ENCODE assay signal across 10 cellular contexts in genomic region chr5:34001231-34001935, GRCh38. TPM values are rescaled to one million over a fixed set of nuclear protein-coding genes. Genes with fewer than 3 reads are reported as not detected.
DNase-seq lines count a peak whose midpoint lies in the region; ATAC-seq and TF ChIP-seq lines count a peak whose summit lies in the region.
"Had no signal": no experiment of that assay in that cellular context is flagged by ENCODE, and none has a peak within 500 bp of the region (broad histone marks: within the 10 kb centered on the region; RNA-seq: fewer than 3 reads in every experiment).

No MANE protein-coding gene starts in this region.

- H3K27me3 Mint-ChIP-seq in progenitor cell of endocrine pancreas (no peaks in the 10 kb centered on the region), glutamatergic neuron (ENCODE audit: unreplicated experiment) (peaks cover 3% of the 10 kb centered on the region)
- H3K27me3 Mint-ChIP-seq: memory B cell had no signal

- WGBS in thyroid gland, 2 donors = 74 to 84% methylated on average over 10 of the region's 10 CpGs

- H3K27ac Mint-ChIP-seq in progenitor cell of endocrine pancreas (peak overlapping the region; percentile 96), glutamatergic neuron (ENCODE audit: unreplicated experiment) (no peak overlapping the region)
- H3K27ac Mint-ChIP-seq: memory B cell had no signal

- no peaks in the 10 kb centered on the region for H4K20me1 ChIP-seq in fibroblast of lung (ENCODE audit: control insufficient read depth, extremely low read depth, insufficient read depth, low read length)

- H3K4me1 ChIP-seq in fibroblast of lung (ENCODE audit: control insufficient read depth, extremely low read depth, insufficient read depth, low read length) (no peaks in the 10 kb centered on the region), thyroid gland (no peaks in the 10 kb centered on the region)

- no peak for ATAC-seq in GM21529 (IDR thresholded peaks at IDR 0.05; ENCODE audit: unreplicated experiment)

- H3K36me3 Mint-ChIP-seq in progenitor cell of endocrine pancreas (ENCODE audit: insufficient read depth) (peaks cover 31% of the 10 kb centered on the region), glutamatergic neuron (ENCODE audit: unreplicated experiment) (peaks cover 6% of the 10 kb centered on the region)

- H3K27me3 ChIP-seq in fibroblast of lung (ENCODE audit: control insufficient read depth, insufficient read depth, low read length) (no peaks in the 10 kb centered on the region), thyroid gland (no peaks in the 10 kb centered on the region)

- no peak overlapping the region for H2AFZ ChIP-seq in fibroblast of lung (ENCODE audit: low read length)

- DNase-seq in M059J (ENCODE audit: low read depth) = peak; percentile 66
- DNase-seq in NCI-H82 (lab: John Stamatoyannopoulos, UW) = peak; percentile 79
- peak; percentile 45 to 75 for DNase-seq in fibroblast of lung (ENCODE audit: low read depth in 2 of 2)
- DNase-seq in progenitor cell of endocrine pancreas (ENCODE audit: low spot score, unreplicated experiment) = peak; percentile 16
- DNase-seq in glutamatergic neuron = no peak
- no peak for DNase-seq in thyroid gland
- DNase-seq in HPDE6-E6E7 (ENCODE audit: extremely low spot score) = no peak

- H3K4me1 Mint-ChIP-seq in progenitor cell of endocrine pancreas (ENCODE audit: low read depth) (peaks cover 46% of the 10 kb centered on the region), glutamatergic neuron (ENCODE audit: low read depth, unreplicated experiment) (peaks cover 2% of the 10 kb centered on the region)

- H3K79me2 ChIP-seq in fibroblast of lung (ENCODE audit: control insufficient read depth, insufficient read depth, low read length) = no peaks in the 10 kb centered on the region

- no peak for TF ChIP-seq CTCF in fibroblast of lung (conservative IDR thresholded peaks at IDR 0.05 in 1 of 2, IDR thresholded peaks at IDR 0.05 in 1 of 2; ENCODE audit: low read depth in 1 of 2, low read length in 2 of 2)
- no peak for TF ChIP-seq CTCF in progenitor cell of endocrine pancreas (IDR thresholded peaks at IDR 0.05; ENCODE audit: unreplicated experiment)
- TF ChIP-seq CTCF in glutamatergic neuron (IDR thresholded peaks at IDR 0.05; ENCODE audit: partially characterized antibody, unreplicated experiment) = no peak
- no peak for TF ChIP-seq CTCF in thyroid gland (IDR thresholded peaks at IDR 0.05)

- TF ChIP-seq POLR2A in thyroid gland (IDR thresholded peaks at IDR 0.05) = no peak

- H3K4me3 Mint-ChIP-seq in progenitor cell of endocrine pancreas (ENCODE audit: low read depth) (no peak overlapping the region), glutamatergic neuron (ENCODE audit: unreplicated experiment) (no peak overlapping the region)
- H3K4me3 Mint-ChIP-seq: memory B cell had no signal

- H3K4me3 ChIP-seq in fibroblast of lung (replicated peaks in 1 of 4; ENCODE audit: control extremely low read depth in 1 of 4, insufficient read depth in 1 of 4, low read depth in 3 of 4, low read length in 4 of 4) (no peak overlapping the region), thyroid gland (replicated peaks in 1 of 3) (no peak overlapping the region)

- H3K9me3 Mint-ChIP-seq in progenitor cell of endocrine pancreas (ENCODE audit: low read depth) (no peaks in the 10 kb centered on the region), glutamatergic neuron (ENCODE audit: unreplicated experiment) (no peaks in the 10 kb centered on the region)
- H3K9me3 Mint-ChIP-seq: memory B cell had no signal

- H3K27ac ChIP-seq in fibroblast of lung (ENCODE audit: insufficient read depth, low read length) (no peak overlapping the region), thyroid gland (no peak overlapping the region)

- intact Hi-C loops in thyroid gland (cut with DNase I) = no loop called here

- no peak overlapping the region for H3K9ac ChIP-seq in fibroblast of lung (ENCODE audit: insufficient read depth, low read length)

- no peak overlapping the region for H3K4me2 ChIP-seq in fibroblast of lung (ENCODE audit: extremely low read depth, insufficient read depth, low read length)

- H3K9me3 ChIP-seq in fibroblast of lung (ENCODE audit: control insufficient read depth, insufficient read depth, low read depth, low read length) (no peaks in the 10 kb centered on the region), thyroid gland (no peaks in the 10 kb centered on the region)

- peaks cover 3% of the 10 kb centered on the region for H3K36me3 ChIP-seq in fibroblast of lung (ENCODE audit: control insufficient read depth, insufficient read depth, low read length)
- H3K36me3 ChIP-seq in thyroid gland = no peaks in the 10 kb centered on the region

RNA-seq across cellular contexts. Expression of gene AMACR, which starts 6.5 kb away (rescaled TPM):
- total RNA-seq in M059J (2014; rRNA removed; shearing (Covaris generic)) = 13.9 and 23.6 TPM in 2 replicates
- total RNA-seq in fibroblast of lung (6.2 and 7.6 TPM in 2 replicates), progenitor cell of endocrine pancreas (22.0 and 22.1 TPM in 2 replicates), glutamatergic neuron (ENCODE audit: unreplicated experiment) (9.0 TPM), thyroid gland (10 to 100 TPM; 10.6 to 17.9 (median 13.5) TPM)
- 13.4 and 14.2 TPM in 2 replicates for polyA plus RNA-seq in fibroblast of lung
- polyA plus RNA-seq in fibroblast of lung (2012) = 8.5 and 9.1 TPM in 2 replicates
- polyA minus RNA-seq in fibroblast of lung (ENCODE audit: low replicate concordance) = 0.43 and 0.56 TPM in 2 replicates

RNA-seq across cellular contexts. Expression of gene SLC45A2, which starts 16.9 kb away (rescaled TPM):
- total RNA-seq in M059J (2014; rRNA removed; shearing (Covaris generic)) = not detected in 2 replicates
- total RNA-seq in fibroblast of lung (under 0.01 TPM in 2 replicates), progenitor cell of endocrine pancreas (2.4 and 4.2 TPM in 2 replicates), glutamatergic neuron (ENCODE audit: unreplicated experiment) (0.76 TPM), thyroid gland (not detected)
- polyA plus RNA-seq in fibroblast of lung = 0.03 TPM in 1 of 2 replicates, not detected in the other
- not detected in 2 replicates for polyA plus RNA-seq in fibroblast of lung (2012)
- not detected in 2 replicates for polyA minus RNA-seq in fibroblast of lung (ENCODE audit: low replicate concordance)
- total RNA-seq: H1 had no signal

RNA-seq across cellular contexts. Expression of gene C1QTNF3, which starts 41.6 kb away (rescaled TPM):
- total RNA-seq in M059J (2014; rRNA removed; shearing (Covaris generic)) = 1.1 and 1.3 TPM in 2 replicates
- total RNA-seq in fibroblast of lung = 1.0 and 1.2 TPM in 2 replicates
- polyA plus RNA-seq in fibroblast of lung = 0.42 and 0.68 TPM in 2 replicates
- 0.51 and 0.56 TPM in 2 replicates for polyA plus RNA-seq in fibroblast of lung (2012)
- polyA minus RNA-seq in fibroblast of lung (ENCODE audit: low replicate concordance) = not detected in 2 replicates
- total RNA-seq in progenitor cell of endocrine pancreas = 9.6 and 11.0 TPM in 2 replicates
- total RNA-seq in glutamatergic neuron (ENCODE audit: unreplicated experiment) = 9.0 TPM
- total RNA-seq in thyroid gland = 10 to 100 TPM in 1 of 4 donors, 1 to 10 TPM in 3; 6.2 to 12.3 (median 8.8) TPM

Comparison
In these comparisons a context has a peak if more than half of its experiments do, and no peak if none do; other contexts are left out.
1. DNase-seq: peak in M059J (single experiment), NCI-H82 (single experiment), fibroblast of lung (2 of 2) and progenitor cell of endocrine pancreas (single experiment); none in glutamatergic neuron (single experiment), thyroid gland (0 of 2) and HPDE6-E6E7 (single experiment).